Comparison of ENCODE assay signal across 24 cellular contexts in the genomic region with DNA sequence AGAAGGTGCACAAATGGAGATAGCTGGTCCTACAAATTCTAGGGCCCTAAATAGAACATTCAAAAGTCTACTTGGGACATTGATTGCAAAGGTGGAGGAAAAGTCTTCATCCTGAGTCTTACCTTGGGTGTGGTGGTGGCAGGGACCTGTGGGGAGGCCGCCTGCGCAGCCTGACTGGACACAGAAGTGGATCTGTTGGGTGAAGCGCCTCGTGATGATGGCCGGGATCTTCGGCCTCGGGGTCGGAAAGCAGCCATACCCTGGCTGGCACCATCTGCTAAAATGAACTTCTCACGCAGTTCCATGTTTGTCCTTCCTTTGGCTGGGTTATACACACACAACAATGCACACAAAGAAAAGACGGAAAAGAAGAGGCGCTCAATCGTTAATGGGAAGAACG.
DNase-seq lines count a peak whose midpoint lies in the region; ATAC-seq and TF ChIP-seq lines count a peak whose summit lies in the region.
"Had no signal": no experiment of that assay in that cellular context is flagged by ENCODE, and none has a peak within 500 bp of the region (broad histone marks: within the 10 kb centered on the region; RNA-seq: fewer than 3 reads in every experiment).

No MANE protein-coding gene starts in this region.

- H3K4me1 Mint-ChIP-seq in H9, result peaks cover 0 to 6% of the 10 kb centered on the region in 2 experiments; a peak in 2 of 4 replicates
- no peaks in the 10 kb centered on the region for H3K4me1 Mint-ChIP-seq in stimulated activated effector memory CD8-positive, alpha-beta T cell treated with anti-CD3 and anti-CD28 coated beads, Interleukin-12 subunit alpha, Interleukin-12 subunit beta, amount 100 ng/mL, for 72 hours
- H3K4me1 Mint-ChIP-seq: CD14-positive monocyte; CD8-positive, alpha-beta memory T cell had no signal

- H2BK12ac ChIP-seq in H9 (ENCODE audit: insufficient read length, low read depth, low read length) (no peak overlapping the region), neuronal stem cell (ENCODE audit: low read length) (no peak overlapping the region)

- H3K4me3 ChIP-seq in neuronal stem cell (ENCODE audit: low read length in 2 of 2), result no peak overlapping the region
- H3K4me3 ChIP-seq: BLaER1, GM12878 had no signal

- H3K56ac ChIP-seq in H9 (ENCODE audit: insufficient read length, low read depth, low read length), result no peak overlapping the region

- H3K4ac ChIP-seq in H9 (ENCODE audit: low read depth, low read length) (no peak overlapping the region), neuronal stem cell (ENCODE audit: low read length) (no peak overlapping the region)

- H2BK120ac ChIP-seq in H9 (ENCODE audit: low read depth, low read length, poor library complexity, severe bottlenecking), result no peak overlapping the region
- no peak overlapping the region for H2BK120ac ChIP-seq in neuronal stem cell (ENCODE audit: low read depth, low read length)

- no peaks in the 10 kb centered on the region for H3K23me2 ChIP-seq in H9 (ENCODE audit: insufficient read length, low read depth, low read length, poor library complexity, severe bottlenecking)

- ATAC-seq in stimulated activated effector memory CD8-positive, alpha-beta T cell treated with anti-CD3 and anti-CD28 coated beads, Interleukin-12 subunit alpha, Interleukin-12 subunit beta, amount 100 ng/mL, for 72 hours, result no peak
- ATAC-seq: GM12878 had no signal

- H3K4me1 ChIP-seq in H9 (ENCODE audit: insufficient read depth, low read length) (no peaks in the 10 kb centered on the region), neuronal stem cell (ENCODE audit: control insufficient read depth in 2 of 2, insufficient read depth in 1 of 2, low read depth in 1 of 2, low read length in 2 of 2) (no peaks in the 10 kb centered on the region)
- H3K4me1 ChIP-seq: BE2C, BLaER1 had no signal

- H3T11ph ChIP-seq in H9 (ENCODE audit: low read length), result no peak overlapping the region

- peak overlapping the region in 2 of 3 experiments; percentile 68 to 84; a peak in 4 of 7 replicates for H3K27ac Mint-ChIP-seq in H9
- H3K27ac Mint-ChIP-seq in stimulated activated effector memory CD8-positive, alpha-beta T cell treated with anti-CD3 and anti-CD28 coated beads, Interleukin-12 subunit alpha, Interleukin-12 subunit beta, amount 100 ng/mL, for 72 hours, result no peak overlapping the region
- H3K27ac Mint-ChIP-seq: CD14-positive monocyte; CD4-positive, alpha-beta memory T cell; CD4-positive, CD25-positive, alpha-beta regulatory T cell; CD8-positive, alpha-beta memory T cell had no signal

- no peak overlapping the region for H4K8ac ChIP-seq in H9 (replicated peaks; ENCODE audit: insufficient read length, low read depth, low read length)
- no peak overlapping the region for H4K8ac ChIP-seq in neuronal stem cell (ENCODE audit: low read depth, low read length)

- H3K79me2 ChIP-seq in H9 (ENCODE audit: insufficient read depth, low read length), result no peaks in the 10 kb centered on the region

- H4K5ac ChIP-seq in H9 (ENCODE audit: insufficient read length, low read depth, low read length), result no peak overlapping the region

- no peak overlapping the region for H2BK20ac ChIP-seq in H9 (ENCODE audit: low read depth, low read length, poor library complexity, severe bottlenecking)

- H3K36me3 ChIP-seq in neuronal stem cell (replicated peaks in 1 of 2; ENCODE audit: control insufficient read depth in 2 of 2, insufficient read depth in 2 of 2, low read length in 2 of 2), result peaks cover 21 to 86% of the 10 kb centered on the region in 2 donors

- H3K9ac ChIP-seq in H9 (ENCODE audit: extremely low read depth, insufficient read length, low read length) (no peak overlapping the region), neuronal stem cell (ENCODE audit: low read depth, low read length, poor library complexity) (no peak overlapping the region)
- H3K9ac ChIP-seq: BLaER1 had no signal

- H3K14ac ChIP-seq in H9 (ENCODE audit: insufficient read depth, low read length), result no peak overlapping the region
- H3K14ac ChIP-seq in neuronal stem cell (ENCODE audit: low read length), result peak overlapping the region; percentile 21

- no peak overlapping the region for H2AK5ac ChIP-seq in H9 (ENCODE audit: insufficient read length, low read length)
- H2AK5ac ChIP-seq in neuronal stem cell (ENCODE audit: low read depth, low read length), result no peak overlapping the region

- H3K27me3 ChIP-seq in H9 (ENCODE audit: insufficient read depth, low read length) (no peaks in the 10 kb centered on the region), neuronal stem cell (ENCODE audit: control insufficient read depth in 3 of 3, insufficient read depth in 3 of 3, low read depth in 1 of 3, low read length in 3 of 3) (no peaks in the 10 kb centered on the region)
- H3K27me3 ChIP-seq: BE2C, BLaER1 had no signal

- no peak for TF ChIP-seq CTCF in H9 (conservative IDR thresholded peaks at IDR 0.05)

- H2BK5ac ChIP-seq in H9 (ENCODE audit: insufficient read length, low read length) (no peak overlapping the region), neuronal stem cell (ENCODE audit: low read length) (no peak overlapping the region)

- H2BK15ac ChIP-seq in H9 (ENCODE audit: low read depth, low read length) (no peak overlapping the region), neuronal stem cell (ENCODE audit: low read length) (no peak overlapping the region)

- H4K91ac ChIP-seq in H9 (ENCODE audit: insufficient read length, low read depth, low read length), result no peak overlapping the region
- H4K91ac ChIP-seq in neuronal stem cell (ENCODE audit: low read depth, low read length, poor library complexity), result no peak overlapping the region

- H3K4me2 ChIP-seq in H9 (ENCODE audit: insufficient read depth, insufficient read length, low read length) (no peak overlapping the region), neuronal stem cell (ENCODE audit: insufficient read depth, low read length, poor library complexity, severe bottlenecking) (no peak overlapping the region)
- H3K4me2 ChIP-seq: BLaER1 had no signal

- no peak overlapping the region for H3K4me3 Mint-ChIP-seq in H9
- no peak overlapping the region for H3K4me3 Mint-ChIP-seq in stimulated activated effector memory CD8-positive, alpha-beta T cell treated with anti-CD3 and anti-CD28 coated beads, Interleukin-12 subunit alpha, Interleukin-12 subunit beta, amount 100 ng/mL, for 72 hours
- H3K4me3 Mint-ChIP-seq: CD14-positive monocyte; CD4-positive, alpha-beta memory T cell; CD4-positive, CD25-positive, alpha-beta regulatory T cell; CD8-positive, alpha-beta memory T cell had no signal

- WGBS in H9 (ENCODE audit: extremely low coverage, insufficient read length, low lambda C conversion rate), result no CpG with 5 or more reads among the region's 13 CpGs
- no CpG with 5 or more reads among the region's 13 CpGs for WGBS in neuronal stem cell (ENCODE audit: extremely low coverage in 2 of 2, insufficient read length in 2 of 2, insufficient replicate concordance in 1 of 2), 2 donors

- H3K36me3 Mint-ChIP-seq in H9 (ENCODE audit: insufficient read depth in 1 of 3, low read depth in 3 of 3), result peaks cover 18 to 54% (median 52%) of the 10 kb centered on the region in 3 experiments
- no peaks in the 10 kb centered on the region for H3K36me3 Mint-ChIP-seq in stimulated activated effector memory CD8-positive, alpha-beta T cell treated with anti-CD3 and anti-CD28 coated beads, Interleukin-12 subunit alpha, Interleukin-12 subunit beta, amount 100 ng/mL, for 72 hours
- H3K36me3 Mint-ChIP-seq: CD4-positive, alpha-beta memory T cell; CD4-positive, CD25-positive, alpha-beta regulatory T cell; CD8-positive, alpha-beta memory T cell had no signal

- no peak overlapping the region for H2AFZ ChIP-seq in H9 (ENCODE audit: low read length)
- H2AFZ ChIP-seq in neuronal stem cell (ENCODE audit: low read length), result no peak overlapping the region

- no peaks in the 10 kb centered on the region for H4K20me1 ChIP-seq in H9 (ENCODE audit: control insufficient read depth, insufficient read depth, insufficient read length)
- H4K20me1 ChIP-seq: BLaER1 had no signal

- no peak overlapping the region for H3K23ac ChIP-seq in H9 (ENCODE audit: insufficient read length, low read depth, low read length)
- H3K23ac ChIP-seq in neuronal stem cell (ENCODE audit: low read depth, low read length, poor library complexity), result no peak overlapping the region

- no peaks in the 10 kb centered on the region for H3K27me3 Mint-ChIP-seq in H9 (ENCODE audit: low read depth)
- H3K27me3 Mint-ChIP-seq: CD4-positive, alpha-beta memory T cell; CD4-positive, CD25-positive, alpha-beta regulatory T cell; CD8-positive, alpha-beta memory T cell had no signal

- DNase-seq in H9 (no peak), neuronal stem cell (ENCODE audit: low spot score) (no peak), substantia nigra (lab: John Stamatoyannopoulos, UW) (no peak), NK-92 (lab: John Stamatoyannopoulos, UW; ENCODE audit: unreplicated experiment) (no peak), NCI-H446 treated with DMSO at 0.1 percent for 48 hours (lab: John Stamatoyannopoulos, UW) (no peak)
- no peak for DNase-seq in stimulated activated effector memory CD8-positive, alpha-beta T cell treated with anti-CD3 and anti-CD28 coated beads, Interleukin-12 subunit alpha, Interleukin-12 subunit beta, amount 100 ng/mL, for 72 hours (ENCODE audit: low spot score in 2 of 2)
- DNase-seq: 8988T; ACHN; BE2C; C1 segment of cervical spinal cord; CD4-positive, alpha-beta memory T cell; CD4-positive, CD25-positive, alpha-beta regulatory T cell; CD8-positive, alpha-beta memory T cell; COR-L47; DMS 273 treated with DMSO at 0.1 percent for 48 hours; DMS153; DMS53; DMS79; DND-41; EL; GDM1 had no signal

- H3K79me1 ChIP-seq in H9 (ENCODE audit: insufficient read depth, low read depth, low read length, poor library complexity, severe bottlenecking) (no peaks in the 10 kb centered on the region), neuronal stem cell (ENCODE audit: low read depth, low read length) (no peaks in the 10 kb centered on the region)

- H3K18ac ChIP-seq in H9 (ENCODE audit: insufficient read length, low read depth, low read length), result no peak overlapping the region
- peak overlapping the region; percentile 71 for H3K18ac ChIP-seq in neuronal stem cell (ENCODE audit: low read length)

- no peak overlapping the region for H3K27ac ChIP-seq in H9 (ENCODE audit: insufficient read length, low read depth, low read length)
- H3K27ac ChIP-seq in neuronal stem cell (replicated peaks; ENCODE audit: low read length), result no peak overlapping the region
- peak overlapping the region; percentile 27 for H3K27ac ChIP-seq in substantia nigra (ENCODE audit: low read depth, low read length, poor library complexity, severe bottlenecking)
- H3K27ac ChIP-seq: BLaER1 had no signal

- H3K9me3 ChIP-seq in H9 (ENCODE audit: control insufficient read depth, low read depth, low read length) (no peaks in the 10 kb centered on the region), neuronal stem cell (replicated peaks in 1 of 2; ENCODE audit: control insufficient read depth in 2 of 2, insufficient read depth in 1 of 2, low read depth in 1 of 2, low read length in 2 of 2) (no peaks in the 10 kb centered on the region)
- H3K9me3 ChIP-seq: BE2C, BLaER1 had no signal

- no peaks in the 10 kb centered on the region for H3K9me3 Mint-ChIP-seq in H9
- H3K9me3 Mint-ChIP-seq in stimulated activated effector memory CD8-positive, alpha-beta T cell treated with anti-CD3 and anti-CD28 coated beads, Interleukin-12 subunit alpha, Interleukin-12 subunit beta, amount 100 ng/mL, for 72 hours, result no peaks in the 10 kb centered on the region
- H3K9me3 Mint-ChIP-seq: CD14-positive monocyte; CD4-positive, alpha-beta memory T cell; CD4-positive, CD25-positive, alpha-beta regulatory T cell had no signal
